In the genomic region with DNA sequence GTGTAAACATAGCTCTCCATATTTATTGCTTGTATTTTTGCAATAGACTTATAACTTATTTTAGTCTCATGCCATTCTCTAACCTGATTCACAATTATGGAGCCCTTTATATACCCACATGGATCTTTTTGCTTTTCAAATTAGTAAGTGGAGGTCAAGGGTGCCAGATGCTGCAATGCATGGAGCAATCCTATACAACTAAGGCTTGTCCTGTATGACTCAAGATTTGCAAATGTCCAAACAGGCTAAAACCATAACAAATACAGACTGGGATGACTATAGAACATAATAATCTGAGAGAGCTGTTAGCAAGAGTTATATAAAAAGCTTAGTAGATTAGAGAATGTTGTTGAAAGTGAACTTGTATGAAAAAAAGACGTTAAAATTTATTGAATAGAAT, we compare ENCODE assay signal across 1 cellular context.
TF ChIP-seq lines count a peak whose summit lies in the region.

No MANE protein-coding gene starts in this region.

TF ChIP-seq in SK-N-SH, 30 proteins besides CTCF, POLR2A, EP300 and RAD21:
- no peak for TF ChIP-seq GATA2 (CRISPR knock-in tag; IDR thresholded peaks at IDR 0.05)
- no peak for TF ChIP-seq YY1 (IDR thresholded peaks at IDR 0.05; ENCODE audit: low read depth)
- TF ChIP-seq EZH2phosphoT487 (IDR thresholded peaks at IDR 0.05; ENCODE audit: borderline replicate concordance, low read depth), result no peak
- TF ChIP-seq MXI1 (IDR thresholded peaks at IDR 0.05; ENCODE audit: low read depth, low read length), result no peak
